Comparison of ENCODE assay signal across 13 cellular contexts in genomic region chr3:194256040-194256945, GRCh38.
DNase-seq lines count a peak whose midpoint lies in the region; FAIRE-seq and TF ChIP-seq lines count a peak whose summit lies in the region.
"Had no signal": no experiment of that assay in that cellular context is flagged by ENCODE, and none has a peak within 500 bp of the region (broad histone marks: within the 10 kb centered on the region; RNA-seq: fewer than 3 reads in every experiment).

No MANE protein-coding gene starts in this region.

- no peak overlapping the region for H3K4ac ChIP-seq in H1 (replicated peaks; ENCODE audit: insufficient read length, low read depth, low read length)

- peaks cover 5% of the 10 kb centered on the region for H3K36me3 Mint-ChIP-seq in activated CD4-positive, alpha-beta memory T cell treated with anti-CD3 and anti-CD28 coated beads, Interleukin-2, amount 10 ng/mL, durations not matched to agents 7 days and 5 days (ENCODE audit: low read depth)
- no peaks in the 10 kb centered on the region for H3K36me3 Mint-ChIP-seq in activated CD4-positive, alpha-beta memory T cell treated with anti-CD3 and anti-CD28 coated beads for 36 hours
- no peaks in the 10 kb centered on the region for H3K36me3 Mint-ChIP-seq in neural progenitor cell

- H3K18ac ChIP-seq in H1 (ENCODE audit: extremely low read depth, low read length): no peak overlapping the region

- H3K27me3 ChIP-seq in HL-60 (ENCODE audit: insufficient read depth, poor library complexity, severe bottlenecking) (no peaks in the 10 kb centered on the region), H1 (replicated peaks in 1 of 4; ENCODE audit: control insufficient read depth in 3 of 4, extremely low read depth in 1 of 4, insufficient read depth in 3 of 4, low read length in 3 of 4) (no peaks in the 10 kb centered on the region), neural progenitor cell (no peaks in the 10 kb centered on the region)
- H3K27me3 ChIP-seq: dorsolateral prefrontal cortex, tibial nerve had no signal

- H3K4me3 ChIP-seq in HL-60 (replicated peaks; ENCODE audit: insufficient read depth, low read length): no peak overlapping the region
- no peak overlapping the region for H3K4me3 ChIP-seq in H1 (ENCODE audit: extremely low read depth in 1 of 4, insufficient read depth in 2 of 4, low read depth in 3 of 4, low read length in 4 of 4)
- no peak overlapping the region for H3K4me3 ChIP-seq in neural progenitor cell

- H4K20me1 ChIP-seq in H1 (replicated peaks in 1 of 2; ENCODE audit: control insufficient read depth in 1 of 2, insufficient read depth in 2 of 2, low read length in 2 of 2): no peaks in the 10 kb centered on the region
- no peaks in the 10 kb centered on the region for H4K20me1 ChIP-seq in neural progenitor cell (ENCODE audit: low read depth)

- H3K79me1 ChIP-seq in H1 (ENCODE audit: low read depth, low read length): no peaks in the 10 kb centered on the region

- 0 out of 2 replicates have a peak overlapping the region, but pooled peaks have one; percentile 12 for H2AFZ ChIP-seq in H1 (ENCODE audit: low read length)
- H2AFZ ChIP-seq in neural progenitor cell (replicated peaks): peak overlapping the region; percentile 34

- no peak overlapping the region for H2BK20ac ChIP-seq in H1 (ENCODE audit: low read length)

- DNase-seq in activated CD4-positive, alpha-beta memory T cell treated with anti-CD3 and anti-CD28 coated beads, Interleukin-2, amount 10 ng/mL, durations not matched to agents 7 days and 5 days: peak; percentile 14
- no peak for DNase-seq in activated CD4-positive, alpha-beta memory T cell treated with anti-CD3 and anti-CD28 coated beads for 36 hours
- DNase-seq in HL-60 (ENCODE audit: low read depth in 1 of 2, low spot score in 1 of 2) (no peak), H1 (ENCODE audit: low read depth in 1 of 2, low spot score in 2 of 2) (no peak), neural progenitor cell (ENCODE audit: low spot score) (no peak), HTR-8/SVneo (ENCODE audit: insufficient read length, low spot score) (no peak), NCI-H1105 (lab: John Stamatoyannopoulos, UW) (no peak), RKO (ENCODE audit: low spot score) (no peak)
- DNase-seq: NCI-H446 treated with DMSO at 0.1 percent for 48 hours had no signal

- no peak overlapping the region for H3K56ac ChIP-seq in H1 (replicated peaks; ENCODE audit: insufficient read length, low read depth, low read length)

- peaks cover 4% of the 10 kb centered on the region for H3F3A ChIP-seq in neural progenitor cell (ENCODE audit: low read depth)

- peaks cover 38% of the 10 kb centered on the region for H3K4me1 Mint-ChIP-seq in activated CD4-positive, alpha-beta memory T cell treated with anti-CD3 and anti-CD28 coated beads, Interleukin-2, amount 10 ng/mL, durations not matched to agents 7 days and 5 days
- peaks cover 7% of the 10 kb centered on the region for H3K4me1 Mint-ChIP-seq in activated CD4-positive, alpha-beta memory T cell treated with anti-CD3 and anti-CD28 coated beads for 36 hours (ENCODE audit: low read depth)
- H3K4me1 Mint-ChIP-seq in neural progenitor cell: peaks cover 20% of the 10 kb centered on the region

- H3K23me2 ChIP-seq in H1 (ENCODE audit: low read depth, low read length): no peaks in the 10 kb centered on the region

- H3K4me2 ChIP-seq in H1 (ENCODE audit: insufficient read depth in 1 of 2, low read depth in 2 of 2, low read length in 2 of 2) (no peak overlapping the region), neural progenitor cell (no peak overlapping the region)

- FAIRE-seq in H1 (lab: Jason Lieb, UNC) (no peak), HTR-8/SVneo (lab: Jason Lieb, UNC) (no peak)
- FAIRE-seq: frontal cortex had no signal

- no peak overlapping the region for H3K14ac ChIP-seq in H1 (ENCODE audit: insufficient read length)

- H3K4me3 Mint-ChIP-seq in activated CD4-positive, alpha-beta memory T cell treated with anti-CD3 and anti-CD28 coated beads, Interleukin-2, amount 10 ng/mL, durations not matched to agents 7 days and 5 days: no peak overlapping the region
- no peak overlapping the region for H3K4me3 Mint-ChIP-seq in activated CD4-positive, alpha-beta memory T cell treated with anti-CD3 and anti-CD28 coated beads for 36 hours
- no peak overlapping the region for H3K4me3 Mint-ChIP-seq in neural progenitor cell

- intact Hi-C loops in activated CD4-positive, alpha-beta memory T cell treated with anti-CD3 and anti-CD28 coated beads for 36 hours (cut with micrococcal nuclease): loop anchor here (5.0 kb wide), 1 partner anchor 119 kb away; the partner anchor contains the start of gene HES1

- H3K9me3 Mint-ChIP-seq in activated CD4-positive, alpha-beta memory T cell treated with anti-CD3 and anti-CD28 coated beads, Interleukin-2, amount 10 ng/mL, durations not matched to agents 7 days and 5 days: peaks cover 7% of the 10 kb centered on the region
- peaks cover 8% of the 10 kb centered on the region for H3K9me3 Mint-ChIP-seq in activated CD4-positive, alpha-beta memory T cell treated with anti-CD3 and anti-CD28 coated beads for 36 hours
- peaks cover 8% of the 10 kb centered on the region for H3K9me3 Mint-ChIP-seq in neural progenitor cell

- H2BK12ac ChIP-seq in H1 (ENCODE audit: low read depth, low read length): no peak overlapping the region

- H4K8ac ChIP-seq in H1 (ENCODE audit: extremely low read depth, insufficient read depth, low read length): no peak overlapping the region

- no peak overlapping the region for H2AK5ac ChIP-seq in H1 (ENCODE audit: low read depth, low read length)

- H4K5ac ChIP-seq in H1 (ENCODE audit: insufficient read length, low read depth, low read length): no peak overlapping the region

- peak overlapping the region; percentile 83 for H3K27ac ChIP-seq in HL-60 (replicated peaks)
- H3K27ac ChIP-seq in H1 (ENCODE audit: low read depth, low read length): no peak overlapping the region
- no peak overlapping the region for H3K27ac ChIP-seq in neural progenitor cell
- H3K27ac ChIP-seq: RWPE1 had no signal

- no peak overlapping the region for H2BK120ac ChIP-seq in H1 (replicated peaks; ENCODE audit: low read depth, low read length)

- H3K36me3 ChIP-seq in H1 (ENCODE audit: control insufficient read depth in 2 of 4, insufficient read depth in 4 of 4, low read length in 3 of 4): no peaks in the 10 kb centered on the region
- H3K36me3 ChIP-seq in neural progenitor cell: no peaks in the 10 kb centered on the region
- H3K36me3 ChIP-seq: tibial nerve had no signal

- no peak for TF ChIP-seq EP300 in H1 (IDR thresholded peaks at IDR 0.05; ENCODE audit: borderline replicate concordance in 1 of 2, low read depth in 2 of 2, low read length in 2 of 2)

- peaks cover 3 to 7% of the 10 kb centered on the region in 2 experiments; a peak in 1 of 4 replicates for H3K9me3 ChIP-seq in H1 (ENCODE audit: insufficient read depth in 2 of 2, low read depth in 1 of 2, low read length in 1 of 2)
- peaks cover 6% of the 10 kb centered on the region for H3K9me3 ChIP-seq in neural progenitor cell (ENCODE audit: low read depth)

- H4K91ac ChIP-seq in H1 (replicated peaks; ENCODE audit: insufficient read length, low read length): peak overlapping the region; percentile 61

- H2BK15ac ChIP-seq in H1 (ENCODE audit: low read length): 0 out of 2 replicates have a peak overlapping the region, but pooled peaks have one; percentile 4

- no peak overlapping the region for H3K23ac ChIP-seq in H1 (ENCODE audit: insufficient read length)

- no peak overlapping the region for H2BK5ac ChIP-seq in H1 (ENCODE audit: low read depth, low read length)

- CTCF ChIA-PET in activated CD4-positive, alpha-beta memory T cell treated with anti-CD3 and anti-CD28 coated beads, Interleukin-2, amount 10 ng/mL, durations not matched to agents 7 days and 5 days (lab: Charles Lee): interaction anchor here (1.0 to 2.5 kb wide), 2 partner anchors 59 kb away, joined by 4 to 10 read pairs; no protein-coding TSS in a partner anchor
- CTCF ChIA-PET in activated CD4-positive, alpha-beta memory T cell treated with anti-CD3 and anti-CD28 coated beads for 36 hours (lab: Charles Lee): interaction anchor here (0.5 to 1.6 kb wide), 3 partner anchors 59 to 197 kb away, joined by 3 to 4 read pairs (median 3); no protein-coding TSS in a partner anchor
- CTCF ChIA-PET in H1 (lab: Charles Lee; ENCODE audit: partially characterized antibody): interaction anchor here (1.1 to 1.5 kb wide), 2 partner anchors 11 to 14 kb away, joined by 3 to 4 read pairs; no protein-coding TSS in a partner anchor

- no peak for TF ChIP-seq POLR2A in H1 (IDR thresholded peaks at IDR 0.05; ENCODE audit: control extremely low read depth in 1 of 2, low read depth in 2 of 2, low read length in 2 of 2)

- H3K27ac Mint-ChIP-seq in activated CD4-positive, alpha-beta memory T cell treated with anti-CD3 and anti-CD28 coated beads, Interleukin-2, amount 10 ng/mL, durations not matched to agents 7 days and 5 days: peak overlapping the region; percentile 84
- H3K27ac Mint-ChIP-seq in activated CD4-positive, alpha-beta memory T cell treated with anti-CD3 and anti-CD28 coated beads for 36 hours: no peak overlapping the region
- H3K27ac Mint-ChIP-seq in neural progenitor cell: no peak overlapping the region

- POLR2A ChIA-PET in activated CD4-positive, alpha-beta memory T cell treated with anti-CD3 and anti-CD28 coated beads, Interleukin-2, amount 10 ng/mL, durations not matched to agents 7 days and 5 days (lab: Charles Lee): interaction anchor here (0.6 to 1.6 kb wide), 5 partner anchors 11 to 115 kb away, joined by 3 to 8 read pairs (median 3); no protein-coding TSS in a partner anchor
- POLR2A ChIA-PET in activated CD4-positive, alpha-beta memory T cell treated with anti-CD3 and anti-CD28 coated beads for 36 hours (lab: Charles Lee): no interaction called here
- POLR2A ChIA-PET in H1 (lab: Charles Lee; ENCODE audit: partially characterized antibody): interaction anchor here (0.7 kb wide), 1 partner anchor 122 kb away, joined by 4 read pairs; no protein-coding TSS in a partner anchor

- 91% methylated on average over 12 of the region's 12 CpGs; no CpG with 5 or more reads in 1 of the 2 experiments for WGBS in H1 (ENCODE audit: extremely low coverage in 1 of 2, insufficient coverage in 1 of 2, insufficient read length in 1 of 2, insufficient replicate concordance in 2 of 2, low coverage in 1 of 2, low lambda C conversion rate in 2 of 2, missing lambda C conversion rate in 1 of 2), 2 experiments

- H3K79me2 ChIP-seq in H1 (ENCODE audit: control insufficient read depth in 1 of 2, insufficient read depth in 2 of 2, low read length in 2 of 2) (no peaks in the 10 kb centered on the region), neural progenitor cell (ENCODE audit: low read depth) (no peaks in the 10 kb centered on the region)

- H3K27me3 Mint-ChIP-seq in activated CD4-positive, alpha-beta memory T cell treated with anti-CD3 and anti-CD28 coated beads, Interleukin-2, amount 10 ng/mL, durations not matched to agents 7 days and 5 days: no peaks in the 10 kb centered on the region
- H3K27me3 Mint-ChIP-seq in activated CD4-positive, alpha-beta memory T cell treated with anti-CD3 and anti-CD28 coated beads for 36 hours: no peaks in the 10 kb centered on the region
- H3K27me3 Mint-ChIP-seq in neural progenitor cell (ENCODE audit: insufficient read depth, low read depth): peaks cover 25% of the 10 kb centered on the region

- H3K9ac ChIP-seq in H1 (replicated peaks in 1 of 4; ENCODE audit: extremely low read depth in 1 of 4, low read depth in 3 of 4, low read length in 3 of 4): no peak overlapping the region
- no peak overlapping the region for H3K9ac ChIP-seq in neural progenitor cell

- H3K4me1 ChIP-seq in H1 (replicated peaks in 1 of 4; ENCODE audit: control insufficient read depth in 3 of 4, insufficient read depth in 4 of 4, low read length in 3 of 4): peaks cover 0 to 2% (median 0%) of the 10 kb centered on the region in 4 experiments; a peak in 1 of 7 replicates
- peaks cover 9% of the 10 kb centered on the region for H3K4me1 ChIP-seq in neural progenitor cell

- TF ChIP-seq RAD21 in H1 (IDR thresholded peaks at IDR 0.05 in 1 of 2, conservative IDR thresholded peaks at IDR 0.05 in 1 of 2; ENCODE audit: low read depth in 2 of 2, low read length in 2 of 2): no peak; a peak in 1 of 4 replicates

- TF ChIP-seq CTCF in HL-60 (IDR thresholded peaks at IDR 0.05; ENCODE audit: insufficient read depth, low read length) (no peak), H1 (IDR thresholded peaks at IDR 0.05; ENCODE audit: control extremely low read depth in 1 of 3, insufficient read depth in 1 of 3, low read depth in 1 of 3, low read length in 3 of 3) (no peak), neural progenitor cell (IDR thresholded peaks at IDR 0.05) (no peak)
